Comparison of ENCODE assay signal across 8 cellular contexts in the genomic region with DNA sequence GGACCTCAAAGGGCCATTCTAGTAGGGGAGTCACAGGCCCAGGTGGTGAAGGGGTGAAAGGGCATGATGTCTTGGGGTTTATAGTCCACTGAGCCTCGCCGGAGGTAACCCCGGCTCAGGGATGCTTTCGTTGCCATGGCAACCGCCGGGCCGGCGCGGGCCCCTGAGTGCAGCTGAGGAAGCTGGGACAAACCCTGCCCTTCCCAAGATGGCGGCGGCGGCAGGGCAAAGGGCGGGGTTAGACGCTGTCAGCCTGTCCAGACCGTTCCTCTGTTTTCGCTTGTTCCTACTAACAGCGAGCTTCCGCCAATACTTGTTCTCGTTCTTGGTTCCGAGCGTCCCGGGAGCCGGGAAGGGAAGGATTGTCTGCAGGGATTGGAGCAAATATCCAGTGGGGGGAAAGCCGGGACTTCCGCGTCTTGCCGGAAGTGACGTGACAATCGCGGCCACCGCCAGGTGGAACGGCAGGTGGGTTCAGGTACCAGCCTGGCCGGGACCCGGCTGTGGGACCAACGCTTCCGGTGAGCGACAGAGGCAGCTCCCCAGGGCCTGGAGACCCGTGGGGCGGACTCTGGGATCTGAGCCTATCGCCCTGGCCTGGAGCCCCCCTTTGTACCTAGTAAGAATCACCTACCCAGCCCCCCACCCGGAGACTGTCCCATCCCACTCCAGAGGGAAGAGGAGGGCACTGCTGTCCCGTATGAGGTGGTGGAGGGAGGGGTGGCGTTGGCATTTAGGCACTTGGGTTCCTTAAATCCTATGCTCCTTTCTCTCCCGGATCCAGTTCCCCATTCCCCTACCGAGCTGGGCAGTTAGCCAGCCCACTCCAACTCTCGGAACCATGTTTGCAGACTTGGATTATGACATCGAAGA. TPM values are rescaled to one million over a fixed set of nuclear protein-coding genes. Genes with fewer than 3 reads are reported as not detected.
DNase-seq lines count a peak whose midpoint lies in the region; TF ChIP-seq lines count a peak whose summit lies in the region.

Gene PICK1, plus strand, starts transcription at position 436 of the 873 bp plus-strand sequence. Its CDS starts 406 bp downstream, at position 842.

- peak within 1 kb of the TSS; percentile 73 to 84 (median 84) for H3K9ac ChIP-seq in skeletal muscle tissue (ENCODE audit: low read depth in 1 of 3, low read length in 3 of 3)

- H3K27ac ChIP-seq in skeletal muscle tissue (ENCODE audit: low read depth, low read length) = peak within 1 kb of the TSS; percentile 80

- no peak for TF ChIP-seq CTCF in cardiac fibroblast (IDR thresholded peaks at IDR 0.05; ENCODE audit: low read depth, low read length)

- in situ Hi-C loops in HAP-1 (cut with MboI; ENCODE audit: low sequenced_read_pairs) = no loop called here

- peak within 1 kb of the TSS; percentile 62 for H3K4me3 ChIP-seq in HAP-1
- H3K4me3 ChIP-seq in cardiac fibroblast (replicated peaks in 1 of 2; ENCODE audit: low read depth in 2 of 2, low read length in 2 of 2) = peak within 1 kb of the TSS; percentile 63 to 77
- peak within 1 kb of the TSS; percentile 83 to 92 (median 84) for H3K4me3 ChIP-seq in skeletal muscle tissue (ENCODE audit: low read length in 3 of 3)

- H3K27me3 ChIP-seq in HAP-1 (ENCODE audit: low read depth) (no peaks in the 10 kb centered on the region), skeletal muscle tissue (ENCODE audit: control insufficient read depth in 3 of 3, insufficient read depth in 3 of 3, low read length in 3 of 3) (peaks cover 2 to 14% (median 7%) of the 10 kb centered on the region in 3 donors)

- H3K4me1 ChIP-seq in HAP-1 (peaks cover 5% of the 10 kb centered on the region; the same call in 1 of the 2 replicates), skeletal muscle tissue (ENCODE audit: control insufficient read depth in 3 of 3, insufficient read depth in 3 of 3, low read length in 3 of 3) (peaks cover 14 to 26% (median 15%) of the 10 kb centered on the region in 3 donors)

- DNase-seq in C1 segment of cervical spinal cord (lab: John Stamatoyannopoulos, UW) (peak; percentile 31 to 98 (median 86)), HAP-1 (ENCODE audit: low spot score in 2 of 2) (peak; percentile 86 to 91), NCI-H2196 (lab: John Stamatoyannopoulos, UW; ENCODE audit: unreplicated experiment) (peak; percentile 78), cardiac fibroblast (ENCODE audit: low read depth in 2 of 2) (peak; percentile 85 to 96), iPS-NIHi11 (ENCODE audit: low spot score) (peak; percentile 98), GF-D8 (lab: John Stamatoyannopoulos, UW) (no peak)
- peak; percentile 60 to 71 (median 66) for DNase-seq in activated CD4-positive, CD25-positive, alpha-beta regulatory T cell (lab: John Stamatoyannopoulos, UW)

- H3K9me3 ChIP-seq in HAP-1 (no peaks in the 10 kb centered on the region), skeletal muscle tissue (ENCODE audit: control insufficient read depth in 3 of 3, low read length in 3 of 3) (no peaks in the 10 kb centered on the region)

- H3K36me3 ChIP-seq in HAP-1 (replicated peaks) (peaks cover 5% of the 10 kb centered on the region), skeletal muscle tissue (ENCODE audit: control insufficient read depth in 3 of 3, insufficient read depth in 3 of 3, low read length in 3 of 3) (peaks cover 4 to 11% (median 7%) of the 10 kb centered on the region in 3 donors)

RNA-seq across cellular contexts. Expression of gene PICK1, which starts in this region (rescaled TPM):
- total RNA-seq in skeletal muscle tissue = 8.9 TPM
